8 cellular contexts compared by ENCODE assay signal in the genomic region with DNA sequence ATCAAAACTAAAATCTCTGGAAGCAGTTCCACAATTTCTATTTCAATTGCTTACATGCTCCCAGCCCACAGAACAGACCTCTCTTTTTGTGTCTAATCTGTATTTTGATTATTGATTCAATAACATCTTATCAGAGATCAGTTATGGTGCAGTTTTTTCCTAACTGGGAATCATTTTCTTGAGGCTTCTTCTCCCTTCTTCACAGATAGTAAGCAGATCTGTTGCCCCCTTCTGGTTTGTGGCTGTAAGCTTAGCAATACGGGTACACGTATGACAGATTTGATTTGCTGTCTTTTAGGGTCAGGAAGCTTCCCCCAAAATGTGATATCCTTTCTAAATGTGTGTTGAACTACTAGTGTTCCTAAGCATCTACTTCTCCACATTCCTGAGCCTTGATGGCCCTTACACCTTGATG. TPM values are rescaled to one million over a fixed set of nuclear protein-coding genes. Genes with fewer than 3 reads are reported as not detected.
DNase-seq lines count a peak whose midpoint lies in the region; ATAC-seq and TF ChIP-seq lines count a peak whose summit lies in the region.

No MANE protein-coding gene starts in this region.

- DNase-seq in activated CD4-positive, alpha-beta T cell treated with anti-CD3 and anti-CD28 coated beads for 36 hours, result peak; percentile 10
- no peak for DNase-seq in activated CD4-positive, alpha-beta T cell treated with anti-CD3 and anti-CD28 coated beads, Interleukin-2, amount 50 U/mL, for 4 hours
- no peak for DNase-seq in T-helper 17 cell
- DNase-seq in right atrium auricular region (ENCODE audit: low spot score), result no peak
- no peak for DNase-seq in transverse colon
- no peak for DNase-seq in effector CD4-positive, alpha-beta T cell
- DNase-seq in HK-2 (ENCODE audit: unreplicated experiment), result no peak
- no peak for DNase-seq in activated CD8-positive, alpha-beta memory T cell treated with anti-CD3 and anti-CD28 coated beads for 24 hours

- TF ChIP-seq CTCF in right atrium auricular region (IDR thresholded peaks at IDR 0.05) (peak; percentile 27 to 64), transverse colon (IDR thresholded peaks at IDR 0.05) (peak in 4 of 5 experiments; percentile 13 to 32 (median 29))

- 44% methylated on average over 2 of the region's 2 CpGs; no CpG with 5 or more reads in 1 of the 2 donors for WGBS in transverse colon (ENCODE audit: low coverage in 1 of 2), 2 donors

- no peak for TF ChIP-seq POLR2A in transverse colon (IDR thresholded peaks at IDR 0.05)

- no peak for TF ChIP-seq EP300 in transverse colon (IDR thresholded peaks at IDR 0.05; ENCODE audit: low read depth)

- ATAC-seq in activated CD4-positive, alpha-beta T cell treated with anti-CD3 and anti-CD28 coated beads for 36 hours, result no peak
- ATAC-seq in T-helper 17 cell, result no peak

- in situ Hi-C loops in transverse colon (cut with MboI; ENCODE audit: low pct_ligation_motif_present in 1 of 4, low pct_unique_long_range_greater_than_20kb in 1 of 4, low sequenced_read_pairs in 3 of 4), result no loop called here

- CTCF ChIA-PET in activated CD4-positive, alpha-beta T cell treated with anti-CD3 and anti-CD28 coated beads for 36 hours (lab: Charles Lee), result interaction anchor here (1.2 to 1.3 kb wide), 2 partner anchors 19 to 34 kb away, joined by 3 to 5 read pairs; no protein-coding TSS in a partner anchor

- H3K36me3 Mint-ChIP-seq in activated CD4-positive, alpha-beta T cell treated with anti-CD3 and anti-CD28 coated beads for 36 hours (ENCODE audit: low read depth), result peaks cover 43% of the 10 kb centered on the region
- H3K36me3 Mint-ChIP-seq in T-helper 17 cell (ENCODE audit: low read depth), result peaks cover 19% of the 10 kb centered on the region

- no peak overlapping the region for H3K4me3 ChIP-seq in right atrium auricular region
- no peak overlapping the region for H3K4me3 ChIP-seq in transverse colon

- intact Hi-C loops in activated CD4-positive, alpha-beta T cell treated with anti-CD3 and anti-CD28 coated beads for 36 hours (cut with DNase I, micrococcal nuclease), result no loop called here
- intact Hi-C loops in transverse colon (cut with DNase I; ENCODE audit: low total_unique reads), result no loop called here

- H3K9me3 ChIP-seq in T-helper 17 cell (ENCODE audit: control insufficient read depth, low read length, poor library complexity, severe bottlenecking) (no peaks in the 10 kb centered on the region), right atrium auricular region (no peaks in the 10 kb centered on the region), transverse colon (no peaks in the 10 kb centered on the region)

- peaks cover 0 to 38% of the 10 kb centered on the region in 2 donors for H3K4me1 ChIP-seq in right atrium auricular region
- H3K4me1 ChIP-seq in transverse colon, result peaks cover 5 to 21% (median 10%) of the 10 kb centered on the region in 4 donors

- H3K27ac ChIP-seq in right atrium auricular region (peak overlapping the region in 1 of 2 donors; percentile 36), transverse colon (peak overlapping the region in 3 of 4 donors; percentile 22 to 65 (median 59))

- H3K36me3 ChIP-seq in right atrium auricular region (no peaks in the 10 kb centered on the region), transverse colon (no peaks in the 10 kb centered on the region)

- peaks cover 1% of the 10 kb centered on the region for H3K9me3 Mint-ChIP-seq in activated CD4-positive, alpha-beta T cell treated with anti-CD3 and anti-CD28 coated beads for 36 hours (ENCODE audit: low read depth)

- H3K4me1 Mint-ChIP-seq in activated CD4-positive, alpha-beta T cell treated with anti-CD3 and anti-CD28 coated beads for 36 hours, result peaks cover 3% of the 10 kb centered on the region
- peaks cover 17% of the 10 kb centered on the region for H3K4me1 Mint-ChIP-seq in T-helper 17 cell

- no peaks in the 10 kb centered on the region for H3K27me3 Mint-ChIP-seq in activated CD4-positive, alpha-beta T cell treated with anti-CD3 and anti-CD28 coated beads for 36 hours
- no peaks in the 10 kb centered on the region for H3K27me3 Mint-ChIP-seq in T-helper 17 cell

- no peak overlapping the region for H3K4me3 Mint-ChIP-seq in activated CD4-positive, alpha-beta T cell treated with anti-CD3 and anti-CD28 coated beads for 36 hours
- H3K4me3 Mint-ChIP-seq in T-helper 17 cell, result no peak overlapping the region

- H3K27me3 ChIP-seq in right atrium auricular region (no peaks in the 10 kb centered on the region), transverse colon (no peaks in the 10 kb centered on the region)

- POLR2A ChIA-PET in activated CD4-positive, alpha-beta T cell treated with anti-CD3 and anti-CD28 coated beads for 36 hours (lab: Charles Lee), result no interaction called here

- H3K27ac Mint-ChIP-seq in activated CD4-positive, alpha-beta T cell treated with anti-CD3 and anti-CD28 coated beads for 36 hours, result no peak overlapping the region
- peak overlapping the region; percentile 47 for H3K27ac Mint-ChIP-seq in T-helper 17 cell

RNA-seq across cellular contexts. Expression of a gene that starts 39.4 kb away (rescaled TPM):
- 100 to 1,000 TPM in 1 of 2 experiments, 10 to 100 TPM in 1; 93.3 to 113 TPM for total RNA-seq in activated CD4-positive, alpha-beta T cell treated with anti-CD3 and anti-CD28 coated beads for 36 hours
- total RNA-seq in T-helper 17 cell, result 10 to 100 TPM; 37.8 to 39.3 TPM
- total RNA-seq in right atrium auricular region, result 10 to 100 TPM; 40.1 to 59.0 TPM
- 10 to 100 TPM; 14.3 to 34.7 (median 27.9) TPM for total RNA-seq in transverse colon

RNA-seq across cellular contexts. Expression of a gene that starts 39.5 kb away (rescaled TPM):
- total RNA-seq in activated CD4-positive, alpha-beta T cell treated with anti-CD3 and anti-CD28 coated beads for 36 hours, result 10 to 100 TPM; 10.4 to 14.1 TPM
- total RNA-seq in T-helper 17 cell (1 to 10 TPM; 4.0 to 5.9 TPM), right atrium auricular region (1 to 10 TPM; 5.1 to 9.2 TPM), transverse colon (1 to 10 TPM; 1.5 to 9.5 (median 2.9) TPM)
